Comparison of ENCODE assay signal across 1 cellular context in genomic region chr20:50116368-50116999, GRCh38.
A peak's percentile ranks its signal among the peaks of the same experiment; 100 is the strongest.
TF ChIP-seq lines count a peak whose summit lies in the region.

No MANE protein-coding gene starts in this region.

TF ChIP-seq in HepG2, 621 proteins besides CTCF, POLR2A, EP300 and RAD21 (continued from another document and continues in another):
- no peak for TF ChIP-seq TFDP2 (CRISPR knock-in tag; IDR thresholded peaks at IDR 0.05)
- 0 out of 2 replicates have a peak, but pooled peaks have one; percentile 0 for TF ChIP-seq NFE2L2 (IDR thresholded peaks at IDR 0.05; ENCODE audit: low read length)
- no peak for TF ChIP-seq ZFX (CRISPR knock-in tag; IDR thresholded peaks at IDR 0.05; ENCODE audit: low read depth)
- TF ChIP-seq MYPOP (CRISPR knock-in tag; IDR thresholded peaks at IDR 0.05): peak; percentile 10; the same call in 1 of the 2 replicates
- TF ChIP-seq ZNF460 (CRISPR knock-in tag; IDR thresholded peaks at IDR 0.05; ENCODE audit: borderline replicate concordance): no peak
- TF ChIP-seq, protein P1, sequence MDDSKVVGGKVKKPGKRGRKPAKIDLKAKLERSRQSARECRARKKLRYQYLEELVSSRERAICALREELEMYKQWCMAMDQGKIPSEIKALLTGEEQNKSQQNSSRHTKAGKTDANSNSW (CRISPR knock-in tag; IDR thresholded peaks at IDR 0.05; ENCODE audit: borderline replicate concordance): 0 out of 2 replicates have a peak, but pooled peaks have one; percentile 56
- TF ChIP-seq RBM39 (IDR thresholded peaks at IDR 0.05; ENCODE audit: low read depth, low read length, poor library complexity, severe bottlenecking): no peak
- TF ChIP-seq ZNF549 (CRISPR knock-in tag; IDR thresholded peaks at IDR 0.05): no peak
- TF ChIP-seq THAP9 (CRISPR knock-in tag; IDR thresholded peaks at IDR 0.05; ENCODE audit: borderline replicate concordance): 0 out of 2 replicates have a peak, but pooled peaks have one; percentile 8
- TF ChIP-seq SIX4 (CRISPR knock-in tag; IDR thresholded peaks at IDR 0.05): no peak
- TF ChIP-seq ZBTB2 (CRISPR knock-in tag; IDR thresholded peaks at IDR 0.05; ENCODE audit: low read depth): no peak
- TF ChIP-seq, protein P2, sequence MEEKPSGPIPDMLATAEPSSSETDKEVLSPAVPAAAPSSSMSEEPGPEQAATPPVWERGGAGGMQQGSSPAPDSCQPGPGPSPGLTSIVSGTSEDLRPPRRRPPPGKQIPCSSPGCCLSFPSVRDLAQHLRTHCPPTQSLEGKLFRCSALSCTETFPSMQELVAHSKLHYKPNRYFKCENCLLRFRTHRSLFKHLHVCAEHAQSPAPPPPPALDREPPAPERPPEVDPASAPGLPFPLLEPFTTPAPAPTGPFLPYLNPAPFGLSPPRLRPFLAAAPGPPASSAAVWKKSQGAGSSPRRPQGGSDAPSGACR (CRISPR knock-in tag; IDR thresholded peaks at IDR 0.05): no peak
- no peak for TF ChIP-seq HNRNPLL (IDR thresholded peaks at IDR 0.05; ENCODE audit: low read depth, low read length, poor library complexity, severe bottlenecking)
- no peak for TF ChIP-seq RXRB (CRISPR knock-in tag; IDR thresholded peaks at IDR 0.05; ENCODE audit: borderline replicate concordance)
- no peak for TF ChIP-seq PBX2 (CRISPR knock-in tag; IDR thresholded peaks at IDR 0.05)
- no peak for TF ChIP-seq ZSCAN21 (CRISPR knock-in tag; IDR thresholded peaks at IDR 0.05; ENCODE audit: borderline replicate concordance)
- 0 out of 2 replicates have a peak, but pooled peaks have one; percentile 38 for TF ChIP-seq ZFP90 (CRISPR knock-in tag; IDR thresholded peaks at IDR 0.05; ENCODE audit: borderline replicate concordance)
- TF ChIP-seq GABPA (IDR thresholded peaks at IDR 0.05; ENCODE audit: low read depth, low read length): no peak
- no peak for TF ChIP-seq GABPA (CRISPR knock-in tag; IDR thresholded peaks at IDR 0.05; ENCODE audit: low read depth)
- TF ChIP-seq YY1 (IDR thresholded peaks at IDR 0.05; ENCODE audit: insufficient read depth, insufficient replicate concordance, low read depth, low read length): no peak
- no peak for TF ChIP-seq ZNF274 (CRISPR knock-in tag; IDR thresholded peaks at IDR 0.05)
- TF ChIP-seq ZNF746 (CRISPR knock-in tag; IDR thresholded peaks at IDR 0.05): 0 out of 2 replicates have a peak, but pooled peaks have one; percentile 10
- TF ChIP-seq ZNF619 (CRISPR knock-in tag; IDR thresholded peaks at IDR 0.05): 0 out of 2 replicates have a peak, but pooled peaks have one; percentile 1
- no peak for TF ChIP-seq MAFG (CRISPR knock-in tag; IDR thresholded peaks at IDR 0.05)
- no peak for TF ChIP-seq HMG20A (CRISPR knock-in tag; IDR thresholded peaks at IDR 0.05; ENCODE audit: borderline replicate concordance)
- TF ChIP-seq, protein P3, sequence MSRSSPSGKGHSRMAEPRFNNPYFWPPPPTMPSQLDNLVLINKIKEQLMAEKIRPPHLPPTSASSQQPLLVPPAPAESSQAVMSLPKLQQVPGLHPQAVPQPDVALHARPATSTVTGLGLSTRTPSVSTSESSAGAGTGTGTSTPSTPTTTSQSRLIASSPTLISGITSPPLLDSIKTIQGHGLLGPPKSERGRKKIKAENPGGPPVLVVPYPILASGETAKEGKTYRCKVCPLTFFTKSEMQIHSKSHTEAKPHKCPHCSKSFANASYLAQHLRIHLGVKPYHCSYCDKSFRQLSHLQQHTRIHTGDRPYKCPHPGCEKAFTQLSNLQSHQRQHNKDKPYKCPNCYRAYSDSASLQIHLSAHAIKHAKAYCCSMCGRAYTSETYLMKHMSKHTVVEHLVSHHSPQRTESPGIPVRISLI (CRISPR knock-in tag; IDR thresholded peaks at IDR 0.05; ENCODE audit: borderline replicate concordance): no peak; the same call in 1 of the 2 replicates
- no peak for TF ChIP-seq HNRNPUL1 (IDR thresholded peaks at IDR 0.05; ENCODE audit: low read depth, low read length)
- no peak for TF ChIP-seq ZNF282 (IDR thresholded peaks at IDR 0.05; ENCODE audit: partially characterized antibody)
- TF ChIP-seq FOXA3 (CRISPR knock-in tag; IDR thresholded peaks at IDR 0.05): no peak
- no peak for TF ChIP-seq TOE1 (CRISPR knock-in tag; IDR thresholded peaks at IDR 0.05)
- no peak for TF ChIP-seq ZNF879 (CRISPR knock-in tag; IDR thresholded peaks at IDR 0.05)
- no peak for TF ChIP-seq SMAD3 (CRISPR knock-in tag; IDR thresholded peaks at IDR 0.05)
- TF ChIP-seq NKX3-1 (CRISPR knock-in tag; IDR thresholded peaks at IDR 0.05): no peak
- no peak for TF ChIP-seq MLLT10 (CRISPR knock-in tag; IDR thresholded peaks at IDR 0.05)
- TF ChIP-seq, protein P4, sequence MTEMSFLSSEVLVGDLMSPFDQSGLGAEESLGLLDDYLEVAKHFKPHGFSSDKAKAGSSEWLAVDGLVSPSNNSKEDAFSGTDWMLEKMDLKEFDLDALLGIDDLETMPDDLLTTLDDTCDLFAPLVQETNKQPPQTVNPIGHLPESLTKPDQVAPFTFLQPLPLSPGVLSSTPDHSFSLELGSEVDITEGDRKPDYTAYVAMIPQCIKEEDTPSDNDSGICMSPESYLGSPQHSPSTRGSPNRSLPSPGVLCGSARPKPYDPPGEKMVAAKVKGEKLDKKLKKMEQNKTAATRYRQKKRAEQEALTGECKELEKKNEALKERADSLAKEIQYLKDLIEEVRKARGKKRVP (CRISPR knock-in tag; IDR thresholded peaks at IDR 0.05): no peak
- TF ChIP-seq ZNF367 (CRISPR knock-in tag; IDR thresholded peaks at IDR 0.05; ENCODE audit: borderline replicate concordance): no peak
- TF ChIP-seq, protein P5, sequence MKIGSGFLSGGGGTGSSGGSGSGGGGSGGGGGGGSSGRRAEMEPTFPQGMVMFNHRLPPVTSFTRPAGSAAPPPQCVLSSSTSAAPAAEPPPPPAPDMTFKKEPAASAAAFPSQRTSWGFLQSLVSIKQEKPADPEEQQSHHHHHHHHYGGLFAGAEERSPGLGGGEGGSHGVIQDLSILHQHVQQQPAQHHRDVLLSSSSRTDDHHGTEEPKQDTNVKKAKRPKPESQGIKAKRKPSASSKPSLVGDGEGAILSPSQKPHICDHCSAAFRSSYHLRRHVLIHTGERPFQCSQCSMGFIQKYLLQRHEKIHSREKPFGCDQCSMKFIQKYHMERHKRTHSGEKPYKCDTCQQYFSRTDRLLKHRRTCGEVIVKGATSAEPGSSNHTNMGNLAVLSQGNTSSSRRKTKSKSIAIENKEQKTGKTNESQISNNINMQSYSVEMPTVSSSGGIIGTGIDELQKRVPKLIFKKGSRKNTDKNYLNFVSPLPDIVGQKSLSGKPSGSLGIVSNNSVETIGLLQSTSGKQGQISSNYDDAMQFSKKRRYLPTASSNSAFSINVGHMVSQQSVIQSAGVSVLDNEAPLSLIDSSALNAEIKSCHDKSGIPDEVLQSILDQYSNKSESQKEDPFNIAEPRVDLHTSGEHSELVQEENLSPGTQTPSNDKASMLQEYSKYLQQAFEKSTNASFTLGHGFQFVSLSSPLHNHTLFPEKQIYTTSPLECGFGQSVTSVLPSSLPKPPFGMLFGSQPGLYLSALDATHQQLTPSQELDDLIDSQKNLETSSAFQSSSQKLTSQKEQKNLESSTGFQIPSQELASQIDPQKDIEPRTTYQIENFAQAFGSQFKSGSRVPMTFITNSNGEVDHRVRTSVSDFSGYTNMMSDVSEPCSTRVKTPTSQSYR (CRISPR knock-in tag; IDR thresholded peaks at IDR 0.05; ENCODE audit: borderline replicate concordance): no peak; the same call in 1 of the 2 replicates
- TF ChIP-seq ZNF576 (CRISPR knock-in tag; IDR thresholded peaks at IDR 0.05): peak; percentile 75; the same call in 1 of the 2 replicates
- no peak for TF ChIP-seq TCF12 (IDR thresholded peaks at IDR 0.05)
- peak; percentile 43; the same call in 1 of the 2 replicates for TF ChIP-seq TCF12 (CRISPR knock-in tag; IDR thresholded peaks at IDR 0.05)
- no peak for TF ChIP-seq ZNF326 (CRISPR knock-in tag; IDR thresholded peaks at IDR 0.05; ENCODE audit: borderline replicate concordance)
- TF ChIP-seq FOXM1 (CRISPR knock-in tag; IDR thresholded peaks at IDR 0.05): 0 out of 2 replicates have a peak, but pooled peaks have one; percentile 61
- 0 out of 2 replicates have a peak, but pooled peaks have one; percentile 45 for TF ChIP-seq BRD4 (CRISPR knock-in tag; IDR thresholded peaks at IDR 0.05)
- no peak for TF ChIP-seq STAT5B (CRISPR knock-in tag; IDR thresholded peaks at IDR 0.05)
- no peak for TF ChIP-seq ZSCAN30 (CRISPR knock-in tag; IDR thresholded peaks at IDR 0.05)
- no peak for TF ChIP-seq LRRFIP1 (CRISPR knock-in tag; conservative IDR thresholded peaks at IDR 0.05)
- TF ChIP-seq ZNF777 (CRISPR knock-in tag; IDR thresholded peaks at IDR 0.05): no peak
- TF ChIP-seq, protein P6, sequence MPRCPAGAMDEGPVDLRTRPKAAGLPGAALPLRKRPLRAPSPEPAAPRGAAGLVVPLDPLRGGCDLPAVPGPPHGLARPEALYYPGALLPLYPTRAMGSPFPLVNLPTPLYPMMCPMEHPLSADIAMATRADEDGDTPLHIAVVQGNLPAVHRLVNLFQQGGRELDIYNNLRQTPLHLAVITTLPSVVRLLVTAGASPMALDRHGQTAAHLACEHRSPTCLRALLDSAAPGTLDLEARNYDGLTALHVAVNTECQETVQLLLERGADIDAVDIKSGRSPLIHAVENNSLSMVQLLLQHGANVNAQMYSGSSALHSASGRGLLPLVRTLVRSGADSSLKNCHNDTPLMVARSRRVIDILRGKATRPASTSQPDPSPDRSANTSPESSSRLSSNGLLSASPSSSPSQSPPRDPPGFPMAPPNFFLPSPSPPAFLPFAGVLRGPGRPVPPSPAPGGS (CRISPR knock-in tag; IDR thresholded peaks at IDR 0.05): peak; percentile 53
